In genomic region chrX:45667666-45668065, GRCh38 we compare ENCODE assay signal across 26 cellular contexts.
DNase-seq lines count a peak whose midpoint lies in the region; ATAC-seq and TF ChIP-seq lines count a peak whose summit lies in the region.
"Had no signal": no experiment of that assay in that cellular context is flagged by ENCODE, and none has a peak within 500 bp of the region (broad histone marks: within the 10 kb centered on the region; RNA-seq: fewer than 3 reads in every experiment).

No MANE protein-coding gene starts in this region.

- H3K27me3 ChIP-seq in GM23248 (replicated peaks; ENCODE audit: insufficient read depth): no peaks in the 10 kb centered on the region
- H3K27me3 ChIP-seq in osteoblast (ENCODE audit: insufficient read depth, low read length): no peaks in the 10 kb centered on the region
- H3K27me3 ChIP-seq in gastrocnemius medialis: no peaks in the 10 kb centered on the region
- H3K27me3 ChIP-seq: gastroesophageal sphincter, stomach, tibial artery had no signal

- H3K4me3 ChIP-seq in GM23248: no peak overlapping the region
- H3K4me3 ChIP-seq in epithelial cell of esophagus (ENCODE audit: low read length): no peak overlapping the region
- no peak overlapping the region for H3K4me3 ChIP-seq in osteoblast (ENCODE audit: insufficient read depth, low read length)
- no peak overlapping the region for H3K4me3 ChIP-seq in gastrocnemius medialis
- H3K4me3 ChIP-seq: gastroesophageal sphincter, lower lobe of right lung, stomach, tibial artery had no signal

- H4K20me1 ChIP-seq in GM23248 (ENCODE audit: insufficient read depth) (no peaks in the 10 kb centered on the region), osteoblast (ENCODE audit: insufficient read depth, low read length) (no peaks in the 10 kb centered on the region)

- H3K9ac ChIP-seq in GM23248: peak overlapping the region; percentile 62; the same call in 1 of the 2 replicates

- no peak for ATAC-seq in gastrocnemius medialis
- ATAC-seq: activated CD8-positive, alpha-beta memory T cell treated with anti-CD3 and anti-CD28 coated beads, Interleukin-2, amount 10 ng/mL, durations not matched to agents 7 days and 5 days; activated T-cell treated with anti-CD3 and anti-CD28 coated beads, Interleukin-2, amount 50 U/mL, for 72 hours; gastroesophageal sphincter; lower lobe of right lung; WTC11 had no signal

- H2AFZ ChIP-seq in GM23248: no peak overlapping the region
- H2AFZ ChIP-seq in osteoblast (ENCODE audit: low read length): no peak overlapping the region

- H3K4me1 ChIP-seq in GM23248 (ENCODE audit: insufficient read depth): peaks cover 26% of the 10 kb centered on the region
- peaks cover 29% of the 10 kb centered on the region for H3K4me1 ChIP-seq in osteoblast (ENCODE audit: insufficient read depth, low read length)
- no peaks in the 10 kb centered on the region for H3K4me1 ChIP-seq in gastrocnemius medialis
- H3K4me1 ChIP-seq: gastroesophageal sphincter, lower lobe of right lung, stomach, tibial artery had no signal

- H3K36me3 ChIP-seq in GM23248 (ENCODE audit: low read depth) (no peaks in the 10 kb centered on the region), osteoblast (ENCODE audit: insufficient read depth, low read length) (no peaks in the 10 kb centered on the region), gastrocnemius medialis (no peaks in the 10 kb centered on the region)
- H3K36me3 ChIP-seq: gastroesophageal sphincter, lower lobe of right lung, stomach, tibial artery had no signal

- 50 to 100% methylated on average over 1 of the region's 1 CpG for WGBS in GM23248 (ENCODE audit: low coverage in 1 of 2, low lambda C conversion rate in 2 of 2, missing lambda C conversion rate in 2 of 2), 2 experiments

- no peaks in the 10 kb centered on the region for H3K9me3 ChIP-seq in GM23248 (ENCODE audit: low read depth)
- H3K9me3 ChIP-seq in osteoblast (ENCODE audit: low read depth, low read length): no peaks in the 10 kb centered on the region
- no peaks in the 10 kb centered on the region for H3K9me3 ChIP-seq in gastrocnemius medialis
- H3K9me3 ChIP-seq: gastroesophageal sphincter, lower lobe of right lung, stomach, tibial artery had no signal

- H3K9me2 ChIP-seq in GM23248 (ENCODE audit: insufficient read depth): no peaks in the 10 kb centered on the region

- peaks cover 26% of the 10 kb centered on the region for H3F3A ChIP-seq in GM23248 (ENCODE audit: insufficient read depth)

- no peak overlapping the region for H3K4me2 ChIP-seq in GM23248 (ENCODE audit: unreplicated experiment)
- no peak overlapping the region for H3K4me2 ChIP-seq in osteoblast (ENCODE audit: insufficient read depth, low read length)

- intact Hi-C loops in gastrocnemius medialis (cut with DNase I; ENCODE audit: low total_unique reads): no loop called here

- no peak for TF ChIP-seq CTCF in epithelial cell of esophagus (IDR thresholded peaks at IDR 0.05; ENCODE audit: insufficient read depth, low read depth, low read length, missing control alignments)
- TF ChIP-seq CTCF in osteoblast (IDR thresholded peaks at IDR 0.05; ENCODE audit: extremely low read depth, low read depth, low read length): no peak
- TF ChIP-seq CTCF in gastrocnemius medialis (IDR thresholded peaks at IDR 0.05 in 4 of 5, conservative IDR thresholded peaks at IDR 0.05 in 1 of 5): no peak

- H3K27ac ChIP-seq in GM23248: peak overlapping the region; percentile 95
- H3K27ac ChIP-seq in osteoblast (ENCODE audit: low read depth, low read length): peak overlapping the region; percentile 73
- no peak overlapping the region for H3K27ac ChIP-seq in gastrocnemius medialis
- H3K27ac ChIP-seq: epithelial cell of prostate, gastroesophageal sphincter, lower lobe of right lung, stomach, tibial artery had no signal

- TF ChIP-seq POLR2A in gastrocnemius medialis (IDR thresholded peaks at IDR 0.05): no peak

- H3K79me2 ChIP-seq in GM23248 (ENCODE audit: insufficient read depth) (no peaks in the 10 kb centered on the region), osteoblast (ENCODE audit: insufficient read depth, low read length) (no peaks in the 10 kb centered on the region)

- DNase-seq in GM23248 (no peak), RKO (ENCODE audit: low spot score) (peak; percentile 3), epithelial cell of esophagus (ENCODE audit: low read depth) (peak; percentile 3), osteoblast (ENCODE audit: insufficient read length, low spot score, missing footprints) (no peak), activated gamma-delta T cell treated with Interleukin-2 at 50 U/mL for 16 hours (no peak), cerebellar cortex (ENCODE audit: low spot score) (no peak), DMS79 (lab: John Stamatoyannopoulos, UW) (no peak), gastrocnemius medialis (no peak)
- DNase-seq: activated CD4-positive, alpha-beta T cell treated with anti-CD3 and anti-CD28 coated beads, Interleukin-2, amount 50 U/mL, for 1 hour; activated CD8-positive, alpha-beta memory T cell treated with anti-CD3 and anti-CD28 coated beads, Interleukin-2, amount 10 ng/mL, durations not matched to agents 7 days and 5 days; activated naive CD4-positive, alpha-beta T cell treated with anti-CD3 and anti-CD28 coated beads for 36 hours; activated T-cell treated with anti-CD3 and anti-CD28 coated beads, Interleukin-2, amount 50 U/mL, for 72 hours; cerebellar nuclear complex; islet precursor cell; Karpas-422; lower lobe of right lung; NCI-H1092; NCI-H2029; NCI-H2227 treated with DMSO at 0.1 percent for 48 hours; NCI-H748 treated with DMSO at 0.1 percent for 48 hours; stimulated activated CD8-positive, alpha-beta memory T cell treated with anti-CD3 and anti-CD28 coated beads, Interleukin-4, amount 100 ng/mL, for 48 hours; stomach; tibial artery had no signal

- in situ Hi-C loops in GM23248 (cut with MboI) (no loop called here), gastrocnemius medialis (cut with MboI; ENCODE audit: low sequenced_read_pairs in 4 of 4) (loop anchor here in 1 of 4 donors (25.0 kb wide), 1 partner anchor 105 kb away; no protein-coding TSS in a partner anchor)

Comparison
In these comparisons a context has a peak if more than half of its experiments do, and no peak if none do; other contexts are left out.
1. DNase-seq: peak in RKO (single experiment) and epithelial cell of esophagus (single experiment); none in GM23248 (single experiment), osteoblast (single experiment), activated gamma-delta T cell treated with Interleukin-2 at 50 U/mL for 16 hours (single experiment), cerebellar cortex (single experiment), DMS79 (single experiment) and gastrocnemius medialis (0 of 2).
2. H3K27ac ChIP-seq: peak in GM23248 (single experiment) and osteoblast (single experiment); none in gastrocnemius medialis (0 of 4).